Comparison of ENCODE assay signal across 8 cellular contexts in the genomic region with DNA sequence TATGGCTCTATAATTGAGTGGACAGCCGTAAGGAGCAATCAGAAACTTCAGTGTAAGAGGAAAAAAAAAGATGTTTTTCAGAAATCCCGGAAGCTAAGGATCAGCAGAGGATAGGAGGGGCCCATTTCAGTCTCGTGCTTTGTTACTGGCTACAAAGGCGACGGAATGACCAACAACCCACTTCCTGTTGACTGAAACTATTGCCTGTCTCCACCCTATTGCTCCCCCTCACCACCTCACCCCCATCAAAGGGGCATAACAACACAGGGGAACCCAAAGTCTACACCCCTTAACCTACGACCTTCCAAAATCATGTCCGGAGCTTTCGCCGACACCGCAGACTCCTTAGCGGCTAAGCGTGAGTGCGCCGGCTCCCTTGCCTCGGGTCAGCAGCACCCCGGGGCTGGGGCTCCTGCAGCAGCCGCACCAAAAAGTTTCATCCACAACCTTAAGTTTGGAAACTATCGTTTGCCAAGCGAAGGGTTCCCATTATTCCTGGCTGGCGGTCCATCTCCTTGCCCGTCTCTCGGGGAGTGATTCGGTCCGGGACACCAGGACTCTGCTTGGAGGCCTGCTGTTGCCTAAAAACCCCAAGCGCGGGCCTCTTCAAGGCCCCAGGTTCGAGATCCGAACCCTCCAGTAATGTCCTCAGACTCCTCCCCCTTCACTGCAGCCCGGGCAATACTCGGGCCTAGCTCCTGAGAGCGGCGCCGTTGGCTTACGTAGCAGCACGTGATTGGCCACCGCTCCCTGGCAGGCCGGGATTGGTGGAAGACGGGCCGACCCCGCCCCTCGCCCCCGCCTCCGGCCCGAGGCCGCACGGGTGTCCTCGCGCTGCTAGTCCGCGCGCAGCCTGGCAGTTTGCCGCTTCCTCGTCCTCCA. TPM values are rescaled to one million over a fixed set of nuclear protein-coding genes. Genes with fewer than 3 reads are reported as not detected.
DNase-seq lines count a peak whose midpoint lies in the region; ATAC-seq and TF ChIP-seq lines count a peak whose summit lies in the region.

TPP2 (plus strand) TSS at position 840 of the 882 bp plus-strand sequence. CDS start 53 bp downstream, outside the sequence.

- peak within 1 kb of the TSS; percentile 97 to 100 (median 98) for H3K4me3 Mint-ChIP-seq in CD8-positive, alpha-beta memory T cell

- no peaks in the 10 kb centered on the region for H3K27me3 ChIP-seq in CD8-positive, alpha-beta memory T cell (ENCODE audit: insufficient read depth, low read length, poor library complexity, severe bottlenecking)
- no peaks in the 10 kb centered on the region for H3K27me3 ChIP-seq in lung (ENCODE audit: control insufficient read depth, insufficient read depth)

- peaks cover 48% of the 10 kb centered on the region for H3K4me1 ChIP-seq in CD8-positive, alpha-beta memory T cell (ENCODE audit: insufficient read depth, low read length)
- peaks cover 3 to 5% of the 10 kb centered on the region in 2 donors for H3K4me1 ChIP-seq in lung (ENCODE audit: control insufficient read depth in 2 of 2, insufficient read depth in 2 of 2, low read length in 2 of 2)

- peaks cover 0 to 1% of the 10 kb centered on the region in 2 donors for H3K27me3 Mint-ChIP-seq in CD8-positive, alpha-beta memory T cell

- WGBS in lung, 2 donors, result 0% methylated on average over 49 to 53 of the region's 53 CpGs

- DNase-seq in CD8-positive, alpha-beta memory T cell, result peak; percentile 96 to 99 (median 98)
- DNase-seq in HS-5 (ENCODE audit: low read depth) (peak; percentile 57), lung (ENCODE audit: low spot score) (peak; percentile 99)
- DNase-seq in NK-92 treated with Interleukin-12 subunit alpha and Interleukin-12 subunit beta, amount 100 ng/mL, for 24 hours (lab: John Stamatoyannopoulos, UW), result peak; percentile 97
- DNase-seq in activated CD8-positive, alpha-beta memory T cell treated with anti-CD3 and anti-CD28 coated beads for 24 hours, result peak; percentile 99
- peak; percentile 97 for DNase-seq in effector CD8-positive, alpha-beta T cell (lab: John Stamatoyannopoulos, UW)
- peak; percentile 96 to 97 (median 96) for DNase-seq in stimulated activated CD4-positive, alpha-beta T cell treated with anti-CD3 and anti-CD28 coated beads, TNF-alpha, amount 100 ng/mL, for 4 hours (ENCODE audit: low read depth in 3 of 3)

- H3K4me1 Mint-ChIP-seq in CD8-positive, alpha-beta memory T cell, result peaks cover 66 to 74% (median 73%) of the 10 kb centered on the region in 3 donors

- H3K27ac ChIP-seq in CD8-positive, alpha-beta memory T cell (ENCODE audit: low read depth, low read length), result peak within 1 kb of the TSS; percentile 100
- H3K27ac ChIP-seq in lung (ENCODE audit: low read depth in 1 of 2, low read length in 1 of 2), result peak within 1 kb of the TSS; percentile 97 to 99

- CTCF ChIA-PET in CD8-positive, alpha-beta memory T cell (lab: Charles Lee), result interaction anchor here (0.8 to 8.2 kb wide), 12 partner anchors 9 to 274 kb away, joined by 3 to 72 read pairs (median 3); partner anchors contain the start of genes ERCC5 and TEX30

- peaks cover 0 to 35% (median 5%) of the 10 kb centered on the region in 3 donors for H3K36me3 Mint-ChIP-seq in CD8-positive, alpha-beta memory T cell

- peak within 1 kb of the TSS; percentile 99 to 100 (median 100) for H3K27ac Mint-ChIP-seq in CD8-positive, alpha-beta memory T cell

- TF ChIP-seq CTCF in lung (IDR thresholded peaks at IDR 0.05; ENCODE audit: control extremely low read depth, extremely low read depth), result no peak

- no peaks in the 10 kb centered on the region for H3K9me3 ChIP-seq in CD8-positive, alpha-beta memory T cell (ENCODE audit: low read length)
- H3K9me3 ChIP-seq in lung (ENCODE audit: control insufficient read depth in 2 of 2, insufficient read depth in 1 of 2, low read length in 1 of 2), result no peaks in the 10 kb centered on the region

- no peaks in the 10 kb centered on the region for H3K36me3 ChIP-seq in CD8-positive, alpha-beta memory T cell (ENCODE audit: insufficient read depth, low read length)
- H3K36me3 ChIP-seq in lung (ENCODE audit: control insufficient read depth in 2 of 2, insufficient read depth in 2 of 2, low read length in 2 of 2), result no peaks in the 10 kb centered on the region

- no peaks in the 10 kb centered on the region for H3K9me3 Mint-ChIP-seq in CD8-positive, alpha-beta memory T cell

- ATAC-seq in GM19468 (IDR thresholded peaks at IDR 0.05; ENCODE audit: extremely low read depth, unreplicated experiment) (peak; percentile 83), lung (ENCODE audit: insufficient read depth, low FRiP score) (peak; percentile 96)

- H3K4me3 ChIP-seq in CD8-positive, alpha-beta memory T cell (ENCODE audit: low read length), result peak within 1 kb of the TSS; percentile 98
- H3K4me3 ChIP-seq in lung, result peak within 1 kb of the TSS; percentile 96

- POLR2A ChIA-PET in CD8-positive, alpha-beta memory T cell (lab: Charles Lee), result interaction anchor here (0.6 to 5.1 kb wide), 20 partner anchors 9 to 1922 kb away, joined by 3 to 171 read pairs (median 3); partner anchors contain the start of genes ERCC5, TEX30 and TMTC4

RNA-seq across cellular contexts. Expression of gene TPP2, which starts in this region (rescaled TPM):
- 10 to 100 TPM; 74.0 to 77.7 TPM for total RNA-seq in CD8-positive, alpha-beta memory T cell
- polyA plus RNA-seq in CD8-positive, alpha-beta memory T cell, result 63.5 TPM
- total RNA-seq in lung, result 10 to 100 TPM; 38.0 to 78.8 TPM
- polyA plus RNA-seq in lung, result 10 to 100 TPM; 19.9 to 21.7 TPM

Comparison
In these comparisons a context has a peak if more than half of its experiments do, and no peak if none do; other contexts are left out.
1. Peak in every context shown above with its lines: DNase-seq, ATAC-seq, H3K4me3 ChIP-seq and H3K27ac ChIP-seq.